ENCODE assay signal across 12 cellular contexts in the genomic region with DNA sequence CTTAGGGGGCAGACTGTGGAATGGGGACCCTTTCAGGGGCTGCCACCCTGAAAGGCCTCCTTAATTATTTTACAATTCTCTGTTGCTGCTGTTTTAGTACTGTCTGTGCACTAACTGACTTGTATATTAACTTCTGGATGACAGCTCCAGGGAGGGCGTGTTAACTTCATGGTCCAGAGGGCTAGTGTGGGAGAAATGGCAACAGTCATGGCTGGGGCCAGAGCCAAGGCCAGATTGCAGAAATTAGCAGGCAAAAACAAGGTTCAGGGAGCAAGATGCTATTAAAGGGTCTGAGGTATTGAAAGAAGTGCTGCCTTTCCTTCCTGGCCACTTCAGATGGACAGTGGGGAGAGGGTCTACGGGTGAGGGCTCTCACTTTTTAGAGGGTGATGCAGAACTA. TPM values are rescaled to one million over a fixed set of nuclear protein-coding genes. Genes with fewer than 3 reads are reported as not detected.
A peak's percentile ranks its signal among the peaks of the same experiment; 100 is the strongest.
DNase-seq lines count a peak whose midpoint lies in the region; TF ChIP-seq lines count a peak whose summit lies in the region.
"Had no signal": no experiment of that assay in that cellular context is flagged by ENCODE, and none has a peak within 500 bp of the region (broad histone marks: within the 10 kb centered on the region; RNA-seq: fewer than 3 reads in every experiment).

No MANE protein-coding gene starts in this region.

- H3K4me2 ChIP-seq in OCI-LY1 (ENCODE audit: low read length) (no peak overlapping the region), trophoblast cell (ENCODE audit: low read length) (no peak overlapping the region)
- H3K4me2 ChIP-seq: GM23338 had no signal

- peaks cover 5 to 84% (median 16%) of the 10 kb centered on the region in 3 donors for H3K36me3 Mint-ChIP-seq in CD8-positive, alpha-beta memory T cell

- no peak overlapping the region for H2BK120ac ChIP-seq in trophoblast cell (ENCODE audit: insufficient read depth, low read length, poor library complexity)

- whole genome bisulfite sequencing in trophoblast cell (ENCODE audit: extremely low coverage, insufficient coverage, insufficient read length), result no CpG with 5 or more reads among the region's 2 CpGs

- no peak for TF ChIP-seq CTCF in OCI-LY1 (IDR thresholded peaks at IDR 0.05; ENCODE audit: low read length)
- no peak for TF ChIP-seq CTCF in fibroblast of mammary gland (conservative IDR thresholded peaks at IDR 0.05; ENCODE audit: control insufficient read depth, insufficient read depth, low read depth, low read length)
- no peak for TF ChIP-seq CTCF in RWPE1 (conservative IDR thresholded peaks at IDR 0.05; ENCODE audit: low read depth)

- H3K9me3 ChIP-seq in CD8-positive, alpha-beta memory T cell (ENCODE audit: low read length), result no peaks in the 10 kb centered on the region
- H3K9me3 ChIP-seq in OCI-LY1 (ENCODE audit: low read length) (no peaks in the 10 kb centered on the region), trophoblast cell (ENCODE audit: insufficient read depth, low read depth, low read length) (no peaks in the 10 kb centered on the region)
- H3K9me3 ChIP-seq: psoas muscle had no signal

- no peak overlapping the region for H3K23ac ChIP-seq in trophoblast cell (ENCODE audit: low read length)

- peaks cover 83 to 99% (median 98%) of the 10 kb centered on the region in 3 donors for H3K4me1 Mint-ChIP-seq in CD8-positive, alpha-beta memory T cell

- POLR2A ChIA-PET in CD8-positive, alpha-beta memory T cell (lab: Charles Lee), result interaction anchor here (1.7 kb wide), 1 partner anchor 9 kb away, joined by 5 read pairs; the partner anchor contains the start of gene WIPF1
- POLR2A ChIA-PET in RWPE1 (lab: Yijun Ruan, JAX; ENCODE audit: low non-redundant PET), result no interaction called here

- no peaks in the 10 kb centered on the region for H4K20me1 ChIP-seq in OCI-LY1 (ENCODE audit: insufficient read depth, low read length)

- H4K91ac ChIP-seq in trophoblast cell (ENCODE audit: low read depth, low read length), result peak overlapping the region; percentile 15

- peaks cover 64% of the 10 kb centered on the region for H3K79me2 ChIP-seq in OCI-LY1 (ENCODE audit: insufficient read depth, low read length)
- H3K79me2 ChIP-seq in trophoblast cell (ENCODE audit: control insufficient read depth, insufficient read depth, low read length, poor library complexity), result peaks cover 1% of the 10 kb centered on the region

- no peak overlapping the region for H2BK12ac ChIP-seq in trophoblast cell (ENCODE audit: low read length)

- no peak for DNase-seq in CD8-positive, alpha-beta memory T cell
- DNase-seq in fibroblast of mammary gland (ENCODE audit: low read depth), result peak; percentile 44
- DNase-seq in trophoblast cell, result no peak
- DNase-seq in RWPE1 (ENCODE audit: low spot score), result no peak
- no peak for DNase-seq in C1 segment of cervical spinal cord (lab: John Stamatoyannopoulos, UW)
- no peak for DNase-seq in NCI-H2171 treated with DMSO at 0.1 percent for 48 hours (lab: John Stamatoyannopoulos, UW)
- DNase-seq: NCI-H2081 treated with DMSO at 0.1 percent for 48 hours, psoas muscle, substantia nigra, WERI-Rb-1 had no signal

- H3K27me3 Mint-ChIP-seq in CD8-positive, alpha-beta memory T cell, result peaks cover 0 to 1% of the 10 kb centered on the region in 2 donors

- H3K4me3 Mint-ChIP-seq in CD8-positive, alpha-beta memory T cell, result peak overlapping the region; percentile 70 to 87 (median 84)
- H3K4me3 Mint-ChIP-seq: GM23338 had no signal

- H2BK5ac ChIP-seq in trophoblast cell (ENCODE audit: low read depth, low read length, poor library complexity), result no peak overlapping the region

- H3K18ac ChIP-seq in trophoblast cell (ENCODE audit: low read length), result no peak overlapping the region

- no peaks in the 10 kb centered on the region for H3K9me3 Mint-ChIP-seq in CD8-positive, alpha-beta memory T cell
- H3K9me3 Mint-ChIP-seq: GM23338 had no signal

- peak overlapping the region; percentile 91 to 99 (median 94) for H3K27ac Mint-ChIP-seq in CD8-positive, alpha-beta memory T cell
- H3K27ac Mint-ChIP-seq: GM23338 had no signal

- no peak overlapping the region for H3K27ac ChIP-seq in CD8-positive, alpha-beta memory T cell (ENCODE audit: low read depth, low read length)
- H3K27ac ChIP-seq in OCI-LY1 (ENCODE audit: low read depth, low read length, poor library complexity, severe bottlenecking), result peak overlapping the region; percentile 51
- no peak overlapping the region for H3K27ac ChIP-seq in trophoblast cell (ENCODE audit: low read depth, low read length)
- no peak overlapping the region for H3K27ac ChIP-seq in RWPE1
- H3K27ac ChIP-seq: psoas muscle, WERI-Rb-1 had no signal

- no peaks in the 10 kb centered on the region for H3K9me2 ChIP-seq in OCI-LY1 (ENCODE audit: low read depth, low read length)

- H4K8ac ChIP-seq in trophoblast cell (ENCODE audit: low read depth, low read length), result no peak overlapping the region

- no peak overlapping the region for H3K4ac ChIP-seq in trophoblast cell (ENCODE audit: low read depth, low read length)

- no peaks in the 10 kb centered on the region for H3K27me3 ChIP-seq in CD8-positive, alpha-beta memory T cell (ENCODE audit: insufficient read depth, low read length, poor library complexity, severe bottlenecking)
- H3K27me3 ChIP-seq in OCI-LY1 (ENCODE audit: insufficient read depth, low read length) (no peaks in the 10 kb centered on the region), trophoblast cell (ENCODE audit: insufficient read depth, low read length) (no peaks in the 10 kb centered on the region)

- peaks cover 91% of the 10 kb centered on the region for H3K4me1 ChIP-seq in CD8-positive, alpha-beta memory T cell (ENCODE audit: insufficient read depth, low read length)
- peaks cover 52% of the 10 kb centered on the region for H3K4me1 ChIP-seq in OCI-LY1 (ENCODE audit: insufficient read depth, low read length, severe bottlenecking)
- H3K4me1 ChIP-seq in trophoblast cell (ENCODE audit: control insufficient read depth in 1 of 2, insufficient read depth in 2 of 2, low read length in 2 of 2), result peaks cover 21 to 51% of the 10 kb centered on the region in 2 experiments
- H3K4me1 ChIP-seq: psoas muscle had no signal

- H3K36me3 ChIP-seq in CD8-positive, alpha-beta memory T cell (ENCODE audit: insufficient read depth, low read length), result peaks cover 50% of the 10 kb centered on the region
- peaks cover 56% of the 10 kb centered on the region for H3K36me3 ChIP-seq in OCI-LY1 (ENCODE audit: insufficient read depth, low read length)
- H3K36me3 ChIP-seq in trophoblast cell (ENCODE audit: control insufficient read depth in 1 of 2, insufficient read depth in 2 of 2, low read length in 2 of 2), result peaks cover 7 to 8% of the 10 kb centered on the region in 2 experiments
- H3K36me3 ChIP-seq: WERI-Rb-1 had no signal

- H3K4me3 ChIP-seq in CD8-positive, alpha-beta memory T cell (ENCODE audit: low read length), result peak overlapping the region; percentile 27
- H3K4me3 ChIP-seq in OCI-LY1 (ENCODE audit: low read depth, low read length, poor library complexity, severe bottlenecking) (no peak overlapping the region), fibroblast of mammary gland (ENCODE audit: control insufficient read depth, low read depth, low read length) (no peak overlapping the region), trophoblast cell (ENCODE audit: low read depth, low read length) (no peak overlapping the region)
- H3K4me3 ChIP-seq: GM23338, psoas muscle had no signal

- H3K9ac ChIP-seq in OCI-LY1 (ENCODE audit: low read length), result no peak overlapping the region
- no peak overlapping the region for H3K9ac ChIP-seq in trophoblast cell (ENCODE audit: low read length)

- H3K79me1 ChIP-seq in trophoblast cell (ENCODE audit: low read length), result peaks cover 27% of the 10 kb centered on the region

- H2AFZ ChIP-seq in OCI-LY1 (ENCODE audit: low read length), result no peak overlapping the region
- no peak overlapping the region for H2AFZ ChIP-seq in trophoblast cell (ENCODE audit: insufficient read depth, low read length, poor library complexity)

- H2AK5ac ChIP-seq in trophoblast cell (ENCODE audit: low read length), result no peak overlapping the region

- no peak overlapping the region for H3K14ac ChIP-seq in trophoblast cell (ENCODE audit: low read length)

- no peak overlapping the region for H4K12ac ChIP-seq in trophoblast cell (ENCODE audit: low read depth, low read length)

- no peaks in the 10 kb centered on the region for H3F3A ChIP-seq in OCI-LY1 (ENCODE audit: insufficient read depth, low read length)

- CTCF ChIA-PET in CD8-positive, alpha-beta memory T cell (lab: Charles Lee), result interaction anchor here (1.0 to 1.1 kb wide), 2 partner anchors 14 to 18 kb away, joined by 3 to 4 read pairs; no protein-coding TSS in a partner anchor
- CTCF ChIA-PET in RWPE1 (lab: Yijun Ruan, JAX), result no interaction called here

RNA-seq across cellular contexts. Expression of gene WIPF1, which starts 9.1 kb away (rescaled TPM):
- total RNA-seq in CD8-positive, alpha-beta memory T cell, result 100 to 1,000 TPM; 317 to 326 TPM
- polyA plus RNA-seq in CD8-positive, alpha-beta memory T cell, result 200 TPM
- 113 and 120 TPM in 2 replicates for polyA plus RNA-seq in trophoblast cell (2013)
